ENCODE assay signal across 25 cellular contexts in genomic region chr18:58370662-58371061, GRCh38.
"Had no signal": no experiment of that assay in that cellular context is flagged by ENCODE, and none has a peak within 500 bp of the region (broad histone marks: within the 10 kb centered on the region; RNA-seq: fewer than 3 reads in every experiment).

No MANE protein-coding gene starts in this region.

- H3K4me3 ChIP-seq: MG63, SJSA1, SK-N-MC had no signal

- H3K9me3 ChIP-seq: MG63, SJSA1 had no signal

- H3K4me1 ChIP-seq: SJSA1 had no signal

- H3K27me3 ChIP-seq: MG63, SJSA1 had no signal

- FAIRE-seq: HepG2, RCC 7860 had no signal

- DNase-seq: IMR-90, Karpas-422, KG1, MG63, NCI-H1092, NCI-H1105 treated with DMSO at 0.1 percent for 48 hours, NCI-H1417 treated with DMSO at 0.1 percent for 48 hours, NCI-H146, NCI-H187, NCI-H2029, NCI-H2081 treated with DMSO at 0.1 percent for 48 hours, NCI-H2171, NCI-H226, NCI-H446, NCI-H510A, NCI-H524 treated with DMSO at 0.1 percent for 48 hours, NCI-H69, NCI-H774, Right ventricle myocardium superior, RPMI8226, SIG-M5 had no signal

- H3K27ac ChIP-seq: SJSA1, SK-N-MC had no signal
